15 cellular contexts compared by ENCODE assay signal in genomic region chr6:77290798-77291197, GRCh38.
"Had no signal": no experiment of that assay in that cellular context is flagged by ENCODE, and none has a peak within 500 bp of the region (broad histone marks: within the 10 kb centered on the region; RNA-seq: fewer than 3 reads in every experiment).

No MANE protein-coding gene starts in this region.

- H3K9me3 ChIP-seq: adrenal gland, body of pancreas, esophagus squamous epithelium, heart right ventricle, left ventricle myocardium inferior had no signal

- H3K4me1 ChIP-seq: adrenal gland, body of pancreas, esophagus squamous epithelium, left ventricle myocardium inferior had no signal

- H3K27ac ChIP-seq: adrenal gland, body of pancreas, esophagus squamous epithelium, heart right ventricle, left ventricle myocardium inferior had no signal

- H3K4me3 ChIP-seq: adrenal gland, body of pancreas, esophagus squamous epithelium, heart right ventricle, left ventricle myocardium inferior had no signal

- H3K27me3 ChIP-seq: adrenal gland, body of pancreas, esophagus squamous epithelium, heart right ventricle had no signal

- DNase-seq: activated CD4-positive, alpha-beta T cell treated with anti-CD3 and anti-CD28 coated beads, Interleukin-2, amount 50 U/mL, for 1 hour; activated CD4-positive, CD25-positive, alpha-beta regulatory T cell; activated naive CD4-positive, alpha-beta T cell treated with anti-CD3 and anti-CD28 coated beads, Interleukin-2, amount 50 U/mL, for 16 hours; activated T-cell treated with anti-CD3 and anti-CD28 coated beads for 4 hours; adrenal gland; body of pancreas; cerebellar nuclear complex; endodermal cell; esophagus squamous epithelium; heart right ventricle; kidney; left ventricle myocardium inferior; mesendoderm; nephron progenitor cell; stimulated activated CD4-positive, alpha-beta T cell treated with anti-CD3 and anti-CD28 coated beads, Interleukin-4, amount 100 ng/mL, for 24 hours had no signal

- H3K36me3 ChIP-seq: adrenal gland, esophagus squamous epithelium, heart right ventricle, left ventricle myocardium inferior had no signal

- ATAC-seq: body of pancreas, heart right ventricle had no signal
